In the genomic region with DNA sequence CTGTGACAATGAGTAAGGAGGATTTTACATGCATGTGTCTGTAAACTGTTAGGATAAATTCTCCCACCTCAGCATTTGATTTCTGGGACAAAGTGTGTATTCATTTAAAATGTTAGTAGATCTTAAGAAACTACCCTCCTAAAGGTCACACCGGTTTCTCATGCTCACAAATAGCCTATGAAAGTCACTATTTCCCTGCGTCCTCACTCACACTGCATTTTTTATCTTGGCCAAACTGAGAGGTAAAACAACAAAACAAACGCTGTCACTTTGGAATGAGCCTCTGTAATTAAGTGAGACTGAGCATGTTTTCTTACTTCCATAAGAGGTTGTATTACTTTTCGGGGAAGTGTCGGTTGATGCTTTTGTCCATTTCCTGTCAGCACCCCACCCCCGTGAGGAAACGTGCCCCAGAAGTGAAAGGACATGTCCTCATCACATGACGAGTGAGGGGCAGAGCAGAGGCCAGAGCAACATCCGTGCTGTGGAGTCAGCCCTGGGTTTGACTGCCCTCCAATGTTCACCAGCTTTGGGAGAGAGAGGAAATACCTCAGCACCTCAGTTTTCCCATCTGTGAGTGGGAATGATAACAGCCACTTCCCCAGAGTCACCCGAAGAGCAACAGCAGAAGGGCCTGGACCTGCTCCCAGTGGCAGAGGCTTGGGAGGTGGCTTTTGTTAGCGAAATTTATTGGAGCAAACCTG, we compare ENCODE assay signal across 9 cellular contexts. TPM values are rescaled to one million over a fixed set of nuclear protein-coding genes. Genes with fewer than 3 reads are reported as not detected.
DNase-seq lines count a peak whose midpoint lies in the region; ATAC-seq lines count a peak whose summit lies in the region.
"Had no signal": no experiment of that assay in that cellular context is flagged by ENCODE, and none has a peak within 500 bp of the region (broad histone marks: within the 10 kb centered on the region; RNA-seq: fewer than 3 reads in every experiment).

No MANE protein-coding gene starts in this region.

- H3K27ac ChIP-seq in neuronal stem cell (replicated peaks; ENCODE audit: low read length), result no peak overlapping the region
- H3K27ac ChIP-seq: A549 had no signal

- H3K27me3 ChIP-seq in neuronal stem cell (ENCODE audit: control insufficient read depth in 3 of 3, insufficient read depth in 3 of 3, low read depth in 1 of 3, low read length in 3 of 3), result peaks cover 0 to 2% (median 0%) of the 10 kb centered on the region in 3 experiments

- no peak overlapping the region for H3K4ac ChIP-seq in neuronal stem cell (ENCODE audit: low read length)

- no peak overlapping the region for H3K18ac ChIP-seq in neuronal stem cell (ENCODE audit: low read length)

- H3K14ac ChIP-seq in neuronal stem cell (ENCODE audit: low read length), result peak overlapping the region; percentile 50

- H2BK15ac ChIP-seq in neuronal stem cell (ENCODE audit: low read length), result no peak overlapping the region

- peaks cover 57% of the 10 kb centered on the region for H3K36me3 Mint-ChIP-seq in effector memory CD8-positive, alpha-beta T cell (ENCODE audit: insufficient read depth)

- no peak overlapping the region for H4K91ac ChIP-seq in neuronal stem cell (ENCODE audit: low read depth, low read length, poor library complexity)

- peaks cover 5% of the 10 kb centered on the region for H3K79me1 ChIP-seq in neuronal stem cell (ENCODE audit: low read depth, low read length)

- H3K4me3 ChIP-seq in neuronal stem cell (ENCODE audit: low read length in 2 of 2), result no peak overlapping the region
- H3K4me3 ChIP-seq: A549 had no signal

- ATAC-seq in HG03103 (IDR thresholded peaks at IDR 0.05; ENCODE audit: low read depth, unreplicated experiment), result peak; percentile 32
- ATAC-seq in effector memory CD8-positive, alpha-beta T cell (replicated peaks), result no peak
- ATAC-seq: A549 had no signal

- no peak overlapping the region for H3K23ac ChIP-seq in neuronal stem cell (ENCODE audit: low read depth, low read length, poor library complexity)

- H4K8ac ChIP-seq in neuronal stem cell (ENCODE audit: low read depth, low read length), result no peak overlapping the region

- H2AFZ ChIP-seq in neuronal stem cell (ENCODE audit: low read length), result no peak overlapping the region

- no CpG with 5 or more reads among the region's 11 CpGs for WGBS in neuronal stem cell (ENCODE audit: extremely low coverage in 2 of 2, insufficient read length in 2 of 2, insufficient replicate concordance in 1 of 2), 2 donors

- no peak overlapping the region for H2BK12ac ChIP-seq in neuronal stem cell (ENCODE audit: low read length)

- H3K27ac Mint-ChIP-seq in effector memory CD8-positive, alpha-beta T cell, result peak overlapping the region; percentile 95 to 97

- peaks cover 75 to 79% of the 10 kb centered on the region in 2 donors for H3K4me1 Mint-ChIP-seq in effector memory CD8-positive, alpha-beta T cell (ENCODE audit: low read depth in 2 of 2)

- DNase-seq in SIG-M5 treated with dmso at 0.1 percent for 504 hours (lab: John Stamatoyannopoulos, UW; ENCODE audit: unreplicated experiment), result peak; percentile 56
- no peak for DNase-seq in SIG-M5 (lab: John Stamatoyannopoulos, UW)
- DNase-seq in activated CD4-positive, CD25-positive, alpha-beta regulatory T cell (lab: John Stamatoyannopoulos, UW), result peak in 3 of 4 experiments; percentile 13 to 44 (median 23)
- peak; percentile 20 to 38 (median 29) for DNase-seq in effector memory CD8-positive, alpha-beta T cell
- DNase-seq in neuronal stem cell (ENCODE audit: low spot score), result no peak
- DNase-seq in NCI-H2227 (lab: John Stamatoyannopoulos, UW; ENCODE audit: unreplicated experiment), result no peak
- no peak for DNase-seq in cortex of kidney (lab: John Stamatoyannopoulos, UW)

- H2AK5ac ChIP-seq in neuronal stem cell (ENCODE audit: low read depth, low read length), result no peak overlapping the region

- H3K27me3 Mint-ChIP-seq in effector memory CD8-positive, alpha-beta T cell, result no peaks in the 10 kb centered on the region

- no peak overlapping the region for H2BK5ac ChIP-seq in neuronal stem cell (ENCODE audit: low read length)

- H3K9ac ChIP-seq in neuronal stem cell (ENCODE audit: low read depth, low read length, poor library complexity), result no peak overlapping the region

- no peak overlapping the region for H2BK120ac ChIP-seq in neuronal stem cell (ENCODE audit: low read depth, low read length)

- H3K4me2 ChIP-seq in neuronal stem cell (ENCODE audit: insufficient read depth, low read length, poor library complexity, severe bottlenecking), result no peak overlapping the region
- H3K4me2 ChIP-seq: A549 had no signal

- H3K4me3 Mint-ChIP-seq in effector memory CD8-positive, alpha-beta T cell, result peak overlapping the region; percentile 94 to 98

- H3K4me1 ChIP-seq in neuronal stem cell (ENCODE audit: control insufficient read depth in 2 of 2, insufficient read depth in 1 of 2, low read depth in 1 of 2, low read length in 2 of 2), result peaks cover 23% of the 10 kb centered on the region in 2 donors
- H3K4me1 ChIP-seq: A549 had no signal

- H3K9me3 ChIP-seq in neuronal stem cell (replicated peaks in 1 of 2; ENCODE audit: control insufficient read depth in 2 of 2, insufficient read depth in 1 of 2, low read depth in 1 of 2, low read length in 2 of 2), result no peaks in the 10 kb centered on the region
- H3K9me3 ChIP-seq: A549 had no signal

- H3K36me3 ChIP-seq in neuronal stem cell (replicated peaks in 1 of 2; ENCODE audit: control insufficient read depth in 2 of 2, insufficient read depth in 2 of 2, low read length in 2 of 2), result peaks cover 0 to 14% of the 10 kb centered on the region in 2 donors

- no peaks in the 10 kb centered on the region for H3K9me3 Mint-ChIP-seq in effector memory CD8-positive, alpha-beta T cell

RNA-seq across cellular contexts. Expression of a gene that starts 3.1 kb away (rescaled TPM):
- polyA plus RNA-seq in neuronal stem cell (2013, experiment 1 of 2), result 24.1 TPM
- 24.1 TPM for polyA plus RNA-seq in neuronal stem cell (2013, experiment 2 of 2)
- polyA plus RNA-seq: A549 had no signal

Comparison
In these comparisons a context has a peak if more than half of its experiments do, and no peak if none do; other contexts are left out.
1. DNase-seq: peak in SIG-M5 treated with dmso at 0.1 percent for 504 hours (single experiment), activated CD4-positive, CD25-positive, alpha-beta regulatory T cell (3 of 4) and effector memory CD8-positive, alpha-beta T cell (3 of 3); none in SIG-M5 (single experiment), neuronal stem cell (single experiment), NCI-H2227 (single experiment) and cortex of kidney (single experiment).